9 cellular contexts compared by ENCODE assay signal in the genomic region with DNA sequence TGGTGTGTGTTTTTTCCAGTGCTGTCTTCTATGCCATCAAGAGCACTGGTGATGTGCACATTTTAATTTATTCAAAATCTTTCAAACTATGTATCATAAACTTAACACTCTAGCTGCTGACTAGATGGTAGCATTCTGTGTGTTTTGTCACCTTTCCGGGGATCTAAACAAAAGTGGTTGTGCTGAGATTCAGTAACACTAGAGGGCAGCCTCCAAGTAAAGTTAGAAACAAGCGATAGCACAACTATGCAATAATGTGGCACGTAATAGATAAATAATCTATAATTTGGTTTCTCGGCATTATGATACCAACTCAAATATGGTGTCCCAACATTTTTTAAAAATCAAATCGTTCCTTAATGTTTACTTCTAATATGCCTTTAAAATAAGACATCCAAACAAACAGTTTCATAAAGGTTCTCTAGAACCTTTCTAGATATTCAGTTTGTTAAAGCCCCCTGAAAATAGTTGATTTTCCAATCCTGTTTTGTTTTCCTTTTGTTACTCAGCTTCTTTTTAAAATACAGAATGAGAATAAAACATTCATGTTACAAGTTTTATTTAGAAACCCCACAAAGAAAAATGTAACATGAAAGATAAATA. TPM values are rescaled to one million over a fixed set of nuclear protein-coding genes. Genes with fewer than 3 reads are reported as not detected.
A peak's percentile ranks its signal among the peaks of the same experiment; 100 is the strongest.
DNase-seq lines count a peak whose midpoint lies in the region; ATAC-seq and TF ChIP-seq lines count a peak whose summit lies in the region.
"Had no signal": no experiment of that assay in that cellular context is flagged by ENCODE, and none has a peak within 500 bp of the region (broad histone marks: within the 10 kb centered on the region; RNA-seq: fewer than 3 reads in every experiment).

No MANE protein-coding gene starts in this region.

- no peaks in the 10 kb centered on the region for H3K9me3 ChIP-seq in prostate gland

- DNase-seq in NCI-H1694 treated with DMSO at 0.1 percent for 48 hours (lab: John Stamatoyannopoulos, UW) (peak; percentile 7), NCI-H1694 (lab: John Stamatoyannopoulos, UW) (no peak), NB4 (ENCODE audit: low read depth) (peak; percentile 31), dorsolateral prefrontal cortex (no peak), prostate gland (ENCODE audit: low spot score) (no peak)
- no peak for DNase-seq in activated CD4-positive, alpha-beta T cell treated with anti-CD3 and anti-CD28 coated beads, Interleukin-2, amount 50 U/mL, for 1 hour
- no peak for DNase-seq in activated CD4-positive, CD25-positive, alpha-beta regulatory T cell treated with anti-CD3 and anti-CD28 coated beads, Interleukin-2, amount 50 U/mL, for 72 hours

- H3K27ac ChIP-seq in dorsolateral prefrontal cortex (peak overlapping the region in 32 of 59 donors; percentile 2 to 98 (median 45)), prostate gland (no peak overlapping the region)
- H3K27ac ChIP-seq: skin epidermis had no signal

- H3K36me3 ChIP-seq in prostate gland: no peaks in the 10 kb centered on the region

- H3K4me1 ChIP-seq in prostate gland (replicated peaks): no peaks in the 10 kb centered on the region

- 43% methylated on average over 5 of the region's 5 CpGs for WGBS in prostate gland

- intact Hi-C loops in dorsolateral prefrontal cortex (cut with DNase I) (no loop called here), prostate gland (cut with DNase I) (no loop called here)

- TF ChIP-seq CTCF in NB4 (IDR thresholded peaks at IDR 0.05; ENCODE audit: low read depth, low read length) (peak; percentile 50), dorsolateral prefrontal cortex (IDR thresholded peaks at IDR 0.05 in 54 of 56, conservative IDR thresholded peaks at IDR 0.05 in 2 of 56; ENCODE audit: low read depth in 1 of 56, partially characterized antibody in 56 of 56) (peak; percentile 47 to 82 (median 68)), prostate gland (IDR thresholded peaks at IDR 0.05) (peak in 3 of 4 experiments; percentile 18 to 39 (median 34))

- H3K27me3 ChIP-seq in dorsolateral prefrontal cortex: no peaks in the 10 kb centered on the region
- H3K27me3 ChIP-seq in prostate gland (replicated peaks; ENCODE audit: insufficient read depth): no peaks in the 10 kb centered on the region

- TF ChIP-seq POLR2A in NB4 (IDR thresholded peaks at IDR 0.05; ENCODE audit: extremely low read depth, insufficient read length) (no peak), prostate gland (IDR thresholded peaks at IDR 0.05) (no peak)

- no peak overlapping the region for H3K4me3 ChIP-seq in NB4 (ENCODE audit: low read depth, low read length)
- peak overlapping the region in 2 of 59 donors; percentile 7 to 13 for H3K4me3 ChIP-seq in dorsolateral prefrontal cortex
- no peak overlapping the region for H3K4me3 ChIP-seq in prostate gland
- H3K4me3 ChIP-seq: skin epidermis had no signal

- no peak for ATAC-seq in GM19324 (IDR thresholded peaks at IDR 0.05; ENCODE audit: low FRiP score, unreplicated experiment)

RNA-seq across cellular contexts. Expression of gene SEMA6A, which starts 16.9 kb away (rescaled TPM):
- total RNA-seq in dorsolateral prefrontal cortex (100 to 1,000 TPM in 20 of 120 experiments, 10 to 100 TPM in 100; 32.1 to 205 (median 70.3) TPM), prostate gland (10 to 100 TPM; 12.8 to 57.1 TPM)

Comparison
In these comparisons a context has a peak if more than half of its experiments do, and no peak if none do; other contexts are left out.
1. DNase-seq: peak in NCI-H1694 treated with DMSO at 0.1 percent for 48 hours (single experiment) and NB4 (single experiment); none in NCI-H1694 (single experiment), dorsolateral prefrontal cortex (0 of 10), prostate gland (single experiment), activated CD4-positive, alpha-beta T cell treated with anti-CD3 and anti-CD28 coated beads, Interleukin-2, amount 50 U/mL, for 1 hour (single experiment) and activated CD4-positive, CD25-positive, alpha-beta regulatory T cell treated with anti-CD3 and anti-CD28 coated beads, Interleukin-2, amount 50 U/mL, for 72 hours (single experiment).
2. H3K27ac ChIP-seq: peak in dorsolateral prefrontal cortex (32 of 59); none in prostate gland (0 of 2).
3. Peak in every context shown above with its lines, with median percentiles within 50 percentile points of each other: CTCF ChIP-seq.